Comparison of ENCODE assay signal across 1 cellular context in genomic region chr12:76519538-76519937, GRCh38.
TF ChIP-seq lines count a peak whose summit lies in the region.

No MANE protein-coding gene starts in this region.

TF ChIP-seq in GM23338, 12 proteins besides CTCF, POLR2A, EP300 and RAD21 (continued from another document):
- TF ChIP-seq REST (IDR thresholded peaks at IDR 0.05; ENCODE audit: unreplicated experiment) (no peak), JUNB (IDR thresholded peaks at IDR 0.05; ENCODE audit: unreplicated experiment) (no peak), ZNF114 (CRISPR knock-in tag; IDR thresholded peaks at IDR 0.05) (no peak), NANOG (IDR thresholded peaks at IDR 0.05; ENCODE audit: borderline replicate concordance) (no peak), STAT1 (IDR thresholded peaks at IDR 0.05; ENCODE audit: unreplicated experiment) (no peak)
TF ChIP-seq in GM23338: peak in this region for 0.
